21 cellular contexts compared by ENCODE assay signal in genomic region chr1:62765981-62766380, GRCh38.
"Had no signal": no experiment of that assay in that cellular context is flagged by ENCODE, and none has a peak within 500 bp of the region (broad histone marks: within the 10 kb centered on the region; RNA-seq: fewer than 3 reads in every experiment).

No MANE protein-coding gene starts in this region.

- ATAC-seq: body of pancreas, left ventricle myocardium superior, pancreas, psoas muscle, upper lobe of right lung had no signal

- H3K9me3 Mint-ChIP-seq: activated naive CD4-positive, alpha-beta T cell treated with anti-CD3 and anti-CD28 coated beads for 36 hours; activated naive CD8-positive, alpha-beta T cell treated with anti-CD3 and anti-CD28 coated beads for 36 hours had no signal

- H3K4me1 ChIP-seq: adrenal gland, body of pancreas, pancreas, psoas muscle, testis, upper lobe of right lung had no signal

- H3K4me1 Mint-ChIP-seq: activated naive CD8-positive, alpha-beta T cell treated with anti-CD3 and anti-CD28 coated beads for 36 hours; naive B cell had no signal

- H3K27ac Mint-ChIP-seq: activated naive CD4-positive, alpha-beta T cell treated with anti-CD3 and anti-CD28 coated beads for 36 hours; activated naive CD8-positive, alpha-beta T cell treated with anti-CD3 and anti-CD28 coated beads for 36 hours had no signal

- H3K36me3 ChIP-seq: adrenal gland, pancreas, upper lobe of right lung had no signal

- H3K27ac ChIP-seq: adrenal gland, body of pancreas, pancreas, psoas muscle, testis, upper lobe of right lung had no signal

- H3K27me3 ChIP-seq: adrenal gland, body of pancreas, pancreas, testis, upper lobe of right lung had no signal

- H3K4me3 ChIP-seq: adrenal gland, body of pancreas, pancreas, psoas muscle, testis, upper lobe of right lung had no signal

- DNase-seq: activated CD4-positive, alpha-beta T cell treated with anti-CD3 and anti-CD28 coated beads for 48 hours; activated CD4-positive, alpha-beta T cell treated with anti-CD3 and anti-CD28 coated beads, Interleukin-2, amount 50 U/mL, for 48 hours; activated CD8-positive, alpha-beta memory T cell treated with anti-CD3 and anti-CD28 coated beads for 24 hours; activated effector memory CD4-positive, alpha-beta T cell treated with Interleukin-2 at 50 U/mL for 16 hours; activated naive CD4-positive, alpha-beta T cell treated with anti-CD3 and anti-CD28 coated beads for 36 hours; activated naive CD8-positive, alpha-beta T cell treated with anti-CD3 and anti-CD28 coated beads for 36 hours; adrenal gland; aorta; body of pancreas; effector CD8-positive, alpha-beta T cell; islet precursor cell; left ventricle myocardium superior; naive B cell; nucleus accumbens; pancreas; psoas muscle; stimulated activated CD4-positive, alpha-beta T cell treated with anti-CD3 and anti-CD28 coated beads, Interleukin-15, amount 100 ng/mL, for 24 hours; stimulated activated CD4-positive, alpha-beta T cell treated with anti-CD3 and anti-CD28 coated beads, Interleukin-2, amount 100 ng/mL, for 24 hours; stimulated activated naive CD4-positive, alpha-beta T cell treated with Interleukin-2 at 50 U/mL for 16 hours; testis; upper lobe of right lung had no signal

- H3K4me3 Mint-ChIP-seq: activated naive CD4-positive, alpha-beta T cell treated with anti-CD3 and anti-CD28 coated beads for 36 hours; activated naive CD8-positive, alpha-beta T cell treated with anti-CD3 and anti-CD28 coated beads for 36 hours; naive B cell had no signal

- H3K27me3 Mint-ChIP-seq: naive B cell had no signal

- H3K36me3 Mint-ChIP-seq: activated naive CD8-positive, alpha-beta T cell treated with anti-CD3 and anti-CD28 coated beads for 36 hours; naive B cell had no signal

- H3K9me3 ChIP-seq: adrenal gland, body of pancreas, pancreas, psoas muscle, testis, upper lobe of right lung had no signal
